ENCODE assay signal across 8 cellular contexts in the genomic region with DNA sequence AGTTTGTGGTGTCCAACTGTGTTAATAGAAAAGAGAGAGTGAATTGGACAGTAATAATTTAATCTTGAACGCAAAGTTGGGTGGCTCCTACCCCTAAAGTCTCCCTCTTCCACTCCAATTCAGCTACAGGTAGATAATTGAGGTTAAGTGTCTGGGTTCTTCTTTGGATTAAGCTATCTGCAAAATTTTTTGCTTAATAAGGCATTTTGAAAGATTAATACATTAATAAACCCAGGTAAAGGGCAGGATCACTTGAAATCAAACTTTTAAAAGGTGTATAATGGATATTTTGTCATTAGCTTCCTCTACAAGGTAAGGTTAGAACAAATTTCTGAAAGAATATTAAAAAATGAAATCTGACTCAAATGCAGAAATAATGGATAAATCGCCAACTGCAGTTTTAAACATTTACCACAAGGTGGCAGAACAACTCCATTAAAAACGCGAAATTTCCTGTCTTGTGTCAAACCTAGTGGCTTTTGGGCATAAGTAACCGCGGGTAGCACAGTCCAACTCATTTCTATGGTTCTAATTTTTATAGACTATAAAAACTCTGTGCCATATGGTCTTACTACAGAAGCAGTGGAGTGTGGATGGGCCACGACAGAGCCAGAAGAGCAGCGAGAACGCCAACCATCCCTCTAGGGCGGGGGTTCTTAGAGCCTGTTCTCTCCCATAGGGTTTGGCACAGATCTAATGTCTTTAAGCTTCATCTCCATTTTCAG.
DNase-seq lines count a peak whose midpoint lies in the region; ATAC-seq and TF ChIP-seq lines count a peak whose summit lies in the region.

No MANE protein-coding gene starts in this region.

- no peak overlapping the region for H3K9ac ChIP-seq in Loucy (ENCODE audit: low read depth, low read length, poor library complexity, severe bottlenecking)

- DNase-seq in ELR (ENCODE audit: low read depth) (peak; percentile 77), SJCRH30 (peak; percentile 72 to 89), epithelial cell of esophagus (ENCODE audit: low read depth) (peak; percentile 68), midbrain (lab: John Stamatoyannopoulos, UW) (peak; percentile 50), occipital lobe (lab: John Stamatoyannopoulos, UW) (no peak), UCSD-AML1 (lab: John Stamatoyannopoulos, UW; ENCODE audit: unreplicated experiment) (no peak)

- peak overlapping the region; percentile 24 for H3K4me2 ChIP-seq in Loucy (ENCODE audit: low read depth, low read length, poor library complexity, severe bottlenecking)

- no peaks in the 10 kb centered on the region for H4K20me1 ChIP-seq in Loucy (ENCODE audit: insufficient read depth, low read length, poor library complexity, severe bottlenecking)

- ATAC-seq in GM21515 (IDR thresholded peaks at IDR 0.05; ENCODE audit: unreplicated experiment): no peak

- no peak overlapping the region for H3K4me3 ChIP-seq in Loucy (ENCODE audit: low read length, poor library complexity, severe bottlenecking)
- H3K4me3 ChIP-seq in SJCRH30: no peak overlapping the region
- no peak overlapping the region for H3K4me3 ChIP-seq in epithelial cell of esophagus (ENCODE audit: low read length)

- H3K27ac ChIP-seq in SJCRH30: peak overlapping the region; percentile 48

- TF ChIP-seq CTCF in Loucy (conservative IDR thresholded peaks at IDR 0.05; ENCODE audit: low read length): peak; percentile 91
- peak; percentile 61 for TF ChIP-seq CTCF in epithelial cell of esophagus (IDR thresholded peaks at IDR 0.05; ENCODE audit: insufficient read depth, low read depth, low read length, missing control alignments)

- H2AFZ ChIP-seq in Loucy (ENCODE audit: low read length): peak overlapping the region; percentile 25; the same call in 1 of the 2 replicates

- no peaks in the 10 kb centered on the region for H3K79me2 ChIP-seq in Loucy (ENCODE audit: insufficient read depth, low read length)

- H3K9me3 ChIP-seq in Loucy (ENCODE audit: insufficient read depth, low read depth, low read length) (no peaks in the 10 kb centered on the region), SJCRH30 (replicated peaks) (peaks cover 4% of the 10 kb centered on the region; the same call in 1 of the 2 replicates)

- no peaks in the 10 kb centered on the region for H3K9me2 ChIP-seq in Loucy (replicated peaks; ENCODE audit: low read depth, low read length)

- no peaks in the 10 kb centered on the region for H3K36me3 ChIP-seq in Loucy (ENCODE audit: insufficient read depth, low read length)
- no peaks in the 10 kb centered on the region for H3K36me3 ChIP-seq in SJCRH30

- H3K27me3 ChIP-seq in Loucy (ENCODE audit: insufficient read depth, low read length, poor library complexity, severe bottlenecking) (no peaks in the 10 kb centered on the region), SJCRH30 (no peaks in the 10 kb centered on the region)

- peaks cover 15% of the 10 kb centered on the region for H3K4me1 ChIP-seq in Loucy (ENCODE audit: insufficient read depth, low read length, poor library complexity, severe bottlenecking)
- peaks cover 31% of the 10 kb centered on the region for H3K4me1 ChIP-seq in SJCRH30

- no peaks in the 10 kb centered on the region for H3F3A ChIP-seq in Loucy (ENCODE audit: low read depth)

Comparison
In these comparisons a context has a peak if more than half of its experiments do, and no peak if none do; other contexts are left out.
1. DNase-seq: peak in ELR (single experiment), SJCRH30 (2 of 2), epithelial cell of esophagus (single experiment) and midbrain (single experiment); none in occipital lobe (single experiment) and UCSD-AML1 (single experiment).